Comparison of ENCODE assay signal across 8 cellular contexts in the genomic region with DNA sequence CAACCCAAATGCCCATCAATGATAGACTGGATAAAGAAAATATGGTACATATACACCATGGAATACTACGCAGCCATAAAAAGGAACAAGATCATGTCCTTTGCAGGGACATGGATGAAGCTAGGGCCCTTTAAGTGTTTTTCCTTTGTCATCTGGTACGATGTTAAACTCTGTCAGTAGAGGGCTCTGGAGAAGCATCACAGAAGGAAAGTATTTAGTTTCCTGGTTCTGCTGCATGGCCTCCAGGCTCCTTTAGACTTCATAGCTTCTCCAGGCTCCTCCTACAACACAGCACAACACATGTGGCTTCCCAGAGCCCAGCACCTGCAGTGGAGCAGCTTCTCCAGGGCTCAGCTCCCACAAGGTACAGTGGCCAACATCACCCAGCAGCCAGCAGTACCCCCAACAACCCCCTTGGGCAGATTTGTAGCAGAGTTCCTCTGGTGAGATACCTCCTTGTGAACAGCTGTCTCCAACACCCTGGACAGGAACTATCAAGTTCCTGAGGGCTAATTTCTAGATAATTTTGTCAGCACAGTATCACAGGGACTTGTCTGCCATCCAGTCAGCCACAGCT.
DNase-seq lines count a peak whose midpoint lies in the region; ATAC-seq and TF ChIP-seq lines count a peak whose summit lies in the region.

No MANE protein-coding gene starts in this region.

- TF ChIP-seq CTCF in GM13976 (IDR thresholded peaks at IDR 0.05; ENCODE audit: borderline replicate concordance, control extremely low read depth, extremely low read depth, insufficient read depth, missing control alignments), result no peak

- in situ Hi-C loops in GM13976 (cut with MboI; ENCODE audit: low sequenced_read_pairs, unreplicated experiment), result no loop called here

- ATAC-seq in HG02884 (IDR thresholded peaks at IDR 0.05; ENCODE audit: unreplicated experiment), result peak; percentile 68
- no peak for ATAC-seq in HG02610 (IDR thresholded peaks at IDR 0.05; ENCODE audit: unreplicated experiment)
- no peak for ATAC-seq in GM21515 (IDR thresholded peaks at IDR 0.05; ENCODE audit: unreplicated experiment)

- DNase-seq in GM13976 (ENCODE audit: low spot score) (peak; percentile 30), SK-N-DZ (ENCODE audit: low spot score) (peak; percentile 37), iris pigment epithelial cell (ENCODE audit: low read depth) (peak; percentile 50)
- no peak for DNase-seq in stimulated activated CD4-positive, alpha-beta T cell treated with anti-CD3 and anti-CD28 coated beads, Interleukin-15, amount 100 ng/mL, for 24 hours
- no peak for DNase-seq in activated CD8-positive, alpha-beta memory T cell treated with anti-CD3 and anti-CD28 coated beads, Interleukin-2, amount 50 U/mL, for 48 hours

Comparison
In these comparisons a context has a peak if more than half of its experiments do, and no peak if none do; other contexts are left out.
1. DNase-seq: peak in GM13976 (single experiment), SK-N-DZ (single experiment) and iris pigment epithelial cell (single experiment); none in stimulated activated CD4-positive, alpha-beta T cell treated with anti-CD3 and anti-CD28 coated beads, Interleukin-15, amount 100 ng/mL, for 24 hours (single experiment) and activated CD8-positive, alpha-beta memory T cell treated with anti-CD3 and anti-CD28 coated beads, Interleukin-2, amount 50 U/mL, for 48 hours (single experiment).